1 cellular context compared by ENCODE assay signal in the genomic region with DNA sequence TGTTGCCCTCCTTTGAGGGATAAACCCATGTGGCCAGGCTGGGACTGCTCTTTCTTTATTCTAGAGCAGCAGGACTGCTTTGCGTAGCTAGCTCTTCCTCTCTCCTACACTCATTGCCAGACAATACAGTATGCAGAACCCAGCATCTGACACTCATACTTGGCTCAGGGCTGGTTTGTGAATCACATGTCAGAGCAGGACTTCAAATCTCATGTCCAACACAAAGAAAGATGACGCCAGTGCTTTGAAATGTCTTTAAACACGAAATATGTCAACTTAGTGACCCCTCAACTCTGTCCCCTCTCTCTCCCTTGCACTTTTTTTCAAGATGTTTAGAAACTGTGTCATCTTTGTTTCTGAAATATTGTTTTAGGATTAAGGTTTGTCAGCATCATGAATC.
TF ChIP-seq lines count a peak whose summit lies in the region.

No MANE protein-coding gene starts in this region.

TF ChIP-seq in HepG2, 621 proteins besides CTCF, POLR2A, EP300 and RAD21 (continued from another document):
- TF ChIP-seq, protein P1, sequence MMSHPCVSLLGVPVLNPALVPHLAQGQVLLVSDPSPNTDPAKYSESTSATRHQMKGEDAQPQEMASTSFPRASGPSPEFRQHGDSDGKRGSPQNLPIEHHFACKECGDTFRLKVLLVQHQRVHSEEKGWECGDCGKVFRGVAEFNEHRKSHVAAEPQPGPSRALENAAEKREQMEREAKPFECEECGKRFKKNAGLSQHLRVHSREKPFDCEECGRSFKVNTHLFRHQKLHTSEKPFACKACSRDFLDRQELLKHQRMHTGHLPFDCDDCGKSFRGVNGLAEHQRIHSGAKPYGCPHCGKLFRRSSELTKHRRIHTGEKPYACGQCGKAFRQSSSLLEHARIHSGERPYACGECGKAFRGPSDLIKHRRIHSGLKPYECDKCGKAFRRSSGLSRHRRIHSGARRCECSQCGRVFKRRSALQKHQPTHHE (CRISPR knock-in tag; IDR thresholded peaks at IDR 0.05; ENCODE audit: borderline replicate concordance), result no peak
- TF ChIP-seq, protein P2, sequence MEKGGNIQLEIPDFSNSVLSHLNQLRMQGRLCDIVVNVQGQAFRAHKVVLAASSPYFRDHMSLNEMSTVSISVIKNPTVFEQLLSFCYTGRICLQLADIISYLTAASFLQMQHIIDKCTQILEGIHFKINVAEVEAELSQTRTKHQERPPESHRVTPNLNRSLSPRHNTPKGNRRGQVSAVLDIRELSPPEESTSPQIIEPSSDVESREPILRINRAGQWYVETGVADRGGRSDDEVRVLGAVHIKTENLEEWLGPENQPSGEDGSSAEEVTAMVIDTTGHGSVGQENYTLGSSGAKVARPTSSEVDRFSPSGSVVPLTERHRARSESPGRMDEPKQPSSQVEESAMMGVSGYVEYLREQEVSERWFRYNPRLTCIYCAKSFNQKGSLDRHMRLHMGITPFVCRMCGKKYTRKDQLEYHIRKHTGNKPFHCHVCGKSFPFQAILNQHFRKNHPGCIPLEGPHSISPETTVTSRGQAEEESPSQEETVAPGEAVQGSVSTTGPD (CRISPR knock-in tag; IDR thresholded peaks at IDR 0.05), result no peak
- TF ChIP-seq KLF13 (CRISPR knock-in tag; IDR thresholded peaks at IDR 0.05) (no peak), ZSCAN29 (CRISPR knock-in tag; conservative IDR thresholded peaks at IDR 0.05) (no peak), ZNF451 (CRISPR knock-in tag; IDR thresholded peaks at IDR 0.05) (no peak), ZNF282 (IDR thresholded peaks at IDR 0.05; ENCODE audit: partially characterized antibody) (no peak), JUND (CRISPR knock-in tag; IDR thresholded peaks at IDR 0.05) (no peak), RFXANK (CRISPR knock-in tag; IDR thresholded peaks at IDR 0.05) (no peak)
- TF ChIP-seq, protein P3, sequence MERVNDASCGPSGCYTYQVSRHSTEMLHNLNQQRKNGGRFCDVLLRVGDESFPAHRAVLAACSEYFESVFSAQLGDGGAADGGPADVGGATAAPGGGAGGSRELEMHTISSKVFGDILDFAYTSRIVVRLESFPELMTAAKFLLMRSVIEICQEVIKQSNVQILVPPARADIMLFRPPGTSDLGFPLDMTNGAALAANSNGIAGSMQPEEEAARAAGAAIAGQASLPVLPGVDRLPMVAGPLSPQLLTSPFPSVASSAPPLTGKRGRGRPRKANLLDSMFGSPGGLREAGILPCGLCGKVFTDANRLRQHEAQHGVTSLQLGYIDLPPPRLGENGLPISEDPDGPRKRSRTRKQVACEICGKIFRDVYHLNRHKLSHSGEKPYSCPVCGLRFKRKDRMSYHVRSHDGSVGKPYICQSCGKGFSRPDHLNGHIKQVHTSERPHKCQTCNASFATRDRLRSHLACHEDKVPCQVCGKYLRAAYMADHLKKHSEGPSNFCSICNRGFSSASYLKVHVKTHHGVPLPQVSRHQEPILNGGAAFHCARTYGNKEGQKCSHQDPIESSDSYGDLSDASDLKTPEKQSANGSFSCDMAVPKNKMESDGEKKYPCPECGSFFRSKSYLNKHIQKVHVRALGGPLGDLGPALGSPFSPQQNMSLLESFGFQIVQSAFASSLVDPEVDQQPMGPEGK (CRISPR knock-in tag; IDR thresholded peaks at IDR 0.05), result no peak
TF ChIP-seq in HepG2: peak in this region for 0.
